Comparison of ENCODE assay signal across 14 cellular contexts in the genomic region with DNA sequence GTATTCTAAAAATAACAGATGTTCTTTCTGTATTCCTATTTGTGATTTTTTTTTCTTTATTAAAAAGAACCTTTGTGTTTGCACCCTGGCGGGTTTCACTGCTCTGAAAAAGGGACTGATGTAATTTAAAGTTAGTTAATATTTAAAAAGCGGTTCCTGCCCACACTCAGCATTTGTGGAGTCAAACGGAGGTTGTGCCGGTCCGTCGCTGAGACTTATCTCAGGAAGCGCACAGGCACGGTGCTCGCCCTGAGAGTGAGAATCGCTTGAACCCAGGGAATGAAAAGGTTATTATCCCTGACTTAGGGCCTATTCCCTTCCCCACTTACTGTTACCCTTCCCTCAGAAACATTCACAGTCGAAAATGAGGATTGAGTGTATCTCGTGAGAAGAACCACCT.
DNase-seq lines count a peak whose midpoint lies in the region; ATAC-seq, FAIRE-seq and TF ChIP-seq lines count a peak whose summit lies in the region.
"Had no signal": no experiment of that assay in that cellular context is flagged by ENCODE, and none has a peak within 500 bp of the region (broad histone marks: within the 10 kb centered on the region; RNA-seq: fewer than 3 reads in every experiment).

No MANE protein-coding gene starts in this region.

- H3K27ac ChIP-seq in IMR-90 (ENCODE audit: insufficient read depth, low read length) (no peak overlapping the region), kidney (ENCODE audit: low read depth in 2 of 2, low read length in 2 of 2) (no peak overlapping the region)
- H3K27ac ChIP-seq: BLaER1 treated with 17β-estradiol and CSF1 and Interleukin-3, amounts not matched to agents 10 nM and 100 nM had no signal

- peaks cover 6% of the 10 kb centered on the region for H3K9me3 Mint-ChIP-seq in progenitor cell of endocrine pancreas (ENCODE audit: low read depth)
- H3K9me3 Mint-ChIP-seq: HFFc6 had no signal

- H2BK5ac ChIP-seq in IMR-90 (ENCODE audit: low read depth, low read length, poor library complexity, severe bottlenecking): no peak overlapping the region

- no peak overlapping the region for H2AK5ac ChIP-seq in IMR-90 (ENCODE audit: low read depth, low read length)

- H3K36me3 ChIP-seq in IMR-90 (ENCODE audit: control insufficient read depth, insufficient read depth, low read length) (no peaks in the 10 kb centered on the region), kidney (ENCODE audit: control insufficient read depth in 1 of 2, insufficient read depth in 2 of 2, low read length in 2 of 2) (no peaks in the 10 kb centered on the region), mucosa of descending colon (ENCODE audit: low read depth) (no peaks in the 10 kb centered on the region)
- H3K36me3 ChIP-seq: BLaER1 treated with 17β-estradiol and CSF1 and Interleukin-3, amounts not matched to agents 10 nM and 100 nM had no signal

- no peak overlapping the region for H4K91ac ChIP-seq in IMR-90 (ENCODE audit: insufficient read depth, low read depth, low read length)

- no peak overlapping the region for H4K5ac ChIP-seq in IMR-90 (ENCODE audit: low read depth, low read length)

- CTCF ChIA-PET in IMR-90 (lab: Yijun Ruan, JAX): no interaction called here

- H3K4me1 ChIP-seq in IMR-90 (ENCODE audit: control insufficient read depth, insufficient read depth, low read length): no peaks in the 10 kb centered on the region
- H3K4me1 ChIP-seq in kidney (ENCODE audit: control insufficient read depth in 1 of 2, insufficient read depth in 1 of 2, low read depth in 1 of 2, low read length in 2 of 2): peaks cover 0 to 4% of the 10 kb centered on the region in 2 donors
- no peaks in the 10 kb centered on the region for H3K4me1 ChIP-seq in mucosa of descending colon (ENCODE audit: low read depth)

- no peak overlapping the region for H3K4me2 ChIP-seq in IMR-90 (ENCODE audit: low read depth, low read length)
- H3K4me2 ChIP-seq: BLaER1 treated with 17β-estradiol and CSF1 and Interleukin-3, amounts not matched to agents 10 nM and 100 nM had no signal

- H3K9ac ChIP-seq in IMR-90 (ENCODE audit: low read depth, low read length) (no peak overlapping the region), kidney (ENCODE audit: low read length in 2 of 2) (no peak overlapping the region)

- ATAC-seq in IMR-90 (ENCODE audit: low read depth) (no peak), mucosa of descending colon (peak; percentile 14), HG02623 (IDR thresholded peaks at IDR 0.05; ENCODE audit: unreplicated experiment) (no peak), HG03135 (IDR thresholded peaks at IDR 0.05; ENCODE audit: unreplicated experiment) (no peak)
- ATAC-seq: GM12878 had no signal

- H2BK20ac ChIP-seq in IMR-90 (ENCODE audit: low read depth, low read length): no peak overlapping the region

- peaks cover 8% of the 10 kb centered on the region for H3K36me3 Mint-ChIP-seq in progenitor cell of endocrine pancreas (ENCODE audit: insufficient read depth)
- H3K36me3 Mint-ChIP-seq: CD4-positive, CD25-positive, alpha-beta regulatory T cell had no signal

- no peak overlapping the region for H3K4ac ChIP-seq in IMR-90 (ENCODE audit: low read depth, low read length)

- no CpG with 5 or more reads among the region's 12 CpGs for WGBS in IMR-90 (ENCODE audit: extremely low coverage in 2 of 2, insufficient read length in 1 of 2), 2 experiments

- POLR2A ChIA-PET in IMR-90 (lab: Charles Lee; ENCODE audit: unreplicated experiment): no interaction called here

- no peak overlapping the region for H3K4me3 Mint-ChIP-seq in progenitor cell of endocrine pancreas (ENCODE audit: low read depth)
- H3K4me3 Mint-ChIP-seq: CD4-positive, CD25-positive, alpha-beta regulatory T cell; HFFc6 had no signal

- H2BK15ac ChIP-seq in IMR-90 (ENCODE audit: low read depth, low read length): no peak overlapping the region

- no peak for TF ChIP-seq RAD21 in IMR-90 (IDR thresholded peaks at IDR 0.05; ENCODE audit: low read length)

- H2BK120ac ChIP-seq in IMR-90 (ENCODE audit: low read depth, low read length): no peak overlapping the region

- H3K4me3 ChIP-seq in IMR-90 (ENCODE audit: insufficient read depth, low read depth, low read length) (no peak overlapping the region), kidney (ENCODE audit: low read length in 2 of 2) (no peak overlapping the region), mucosa of descending colon (no peak overlapping the region)
- H3K4me3 ChIP-seq: BLaER1 treated with 17β-estradiol and CSF1 and Interleukin-3, amounts not matched to agents 10 nM and 100 nM; GM12878 had no signal

- intact Hi-C loops in IMR-90 (cut with micrococcal nuclease): loop anchor here (10.0 kb wide), 1 partner anchor 822 kb away; no protein-coding TSS in a partner anchor
- intact Hi-C loops in kidney (cut with DNase I): loop anchor here (10.0 kb wide), 1 partner anchor 512 kb away; no protein-coding TSS in a partner anchor
- intact Hi-C loops in mucosa of descending colon (cut with DNase I, micrococcal nuclease): no loop called here

- H3K23ac ChIP-seq in IMR-90 (ENCODE audit: low read depth, low read length): no peak overlapping the region

- peak overlapping the region; percentile 26 for H2AK9ac ChIP-seq in IMR-90 (replicated peaks; ENCODE audit: low read depth, low read length, poor library complexity)

- peaks cover 6% of the 10 kb centered on the region for H3K4me1 Mint-ChIP-seq in progenitor cell of endocrine pancreas (ENCODE audit: low read depth)

- in situ Hi-C loops in IMR-90 (cut with MboI; ENCODE audit: low sequenced_read_pairs): loop anchor here (25.0 kb wide), 1 partner anchor 975 kb away; no protein-coding TSS in a partner anchor

- peaks cover 32% of the 10 kb centered on the region for H3K27me3 Mint-ChIP-seq in progenitor cell of endocrine pancreas
- H3K27me3 Mint-ChIP-seq: CD4-positive, CD25-positive, alpha-beta regulatory T cell had no signal

- H4K20me1 ChIP-seq in IMR-90 (ENCODE audit: insufficient read depth, low read length): no peaks in the 10 kb centered on the region

- H3K9me1 ChIP-seq in IMR-90 (ENCODE audit: insufficient read depth, low read length): no peaks in the 10 kb centered on the region

- H3K27me3 ChIP-seq in IMR-90 (ENCODE audit: control insufficient read depth, insufficient read depth, low read length): peaks cover 2% of the 10 kb centered on the region; the same call in 1 of the 2 replicates
- H3K27me3 ChIP-seq: BLaER1 treated with 17β-estradiol and CSF1 and Interleukin-3, amounts not matched to agents 10 nM and 100 nM had no signal

- H3K18ac ChIP-seq in IMR-90 (ENCODE audit: low read depth, low read length): no peak overlapping the region

- H3K27ac Mint-ChIP-seq in progenitor cell of endocrine pancreas: peak overlapping the region; percentile 82
- H3K27ac Mint-ChIP-seq: CD4-positive, CD25-positive, alpha-beta regulatory T cell; HFFc6 had no signal

- no peaks in the 10 kb centered on the region for H3K79me1 ChIP-seq in IMR-90 (ENCODE audit: low read depth in 1 of 2, low read length in 2 of 2)

- peak; percentile 68 for FAIRE-seq in kidney (lab: Jason Lieb, UNC)
- FAIRE-seq: GM12878 had no signal

- H4K8ac ChIP-seq in IMR-90 (ENCODE audit: low read depth in 2 of 2, low read length in 2 of 2): no peak overlapping the region

- no peak for TF ChIP-seq POLR2A in IMR-90 (IDR thresholded peaks at IDR 0.05; ENCODE audit: low read depth, low read length)

- H3K9me3 ChIP-seq in IMR-90 (ENCODE audit: control insufficient read depth, insufficient read depth, low read length) (no peaks in the 10 kb centered on the region), kidney (ENCODE audit: control insufficient read depth in 1 of 2, low read length in 2 of 2) (no peaks in the 10 kb centered on the region), mucosa of descending colon (no peaks in the 10 kb centered on the region)
- H3K9me3 ChIP-seq: BLaER1 treated with 17β-estradiol and CSF1 and Interleukin-3, amounts not matched to agents 10 nM and 100 nM had no signal

- no TSS peak for BruUV-seq in IMR-90 (replicated peaks; lab: Mats Ljungman, UMichigan)

- H3K14ac ChIP-seq in IMR-90 (replicated peaks; ENCODE audit: low read depth, low read length): no peak overlapping the region

- no peak overlapping the region for H2AFZ ChIP-seq in IMR-90 (replicated peaks; ENCODE audit: low read length, poor library complexity)

- DNase-seq in IMR-90 (no peak), kidney (no peak), mucosa of descending colon (no peak), progenitor cell of endocrine pancreas (ENCODE audit: low spot score, unreplicated experiment) (no peak), islet precursor cell (no peak)
- DNase-seq: ACHN; CD4-positive, CD25-positive, alpha-beta regulatory T cell; DMS 273 treated with DMSO at 0.1 percent for 48 hours; HCEC 1CT; HFFc6 had no signal

- dilution Hi-C loops in IMR-90 (cut with HindIII; ENCODE audit: low sequenced_read_pairs, unreplicated experiment): no loop called here

- TF ChIP-seq CTCF in IMR-90 (conservative IDR thresholded peaks at IDR 0.05; ENCODE audit: low read depth, low read length): no peak
- TF ChIP-seq CTCF in kidney (IDR thresholded peaks at IDR 0.05; ENCODE audit: borderline replicate concordance, extremely low read depth, insufficient read depth): no peak
- TF ChIP-seq CTCF in mucosa of descending colon (IDR thresholded peaks at IDR 0.05): no peak
- no peak for TF ChIP-seq CTCF in progenitor cell of endocrine pancreas (IDR thresholded peaks at IDR 0.05; ENCODE audit: unreplicated experiment)

- H3K56ac ChIP-seq in IMR-90 (ENCODE audit: extremely low read depth, insufficient read depth, low read length): no peak overlapping the region

TF ChIP-seq in IMR-90, 13 proteins besides CTCF, POLR2A, EP300 and RAD21:
- TF ChIP-seq, protein P1, sequence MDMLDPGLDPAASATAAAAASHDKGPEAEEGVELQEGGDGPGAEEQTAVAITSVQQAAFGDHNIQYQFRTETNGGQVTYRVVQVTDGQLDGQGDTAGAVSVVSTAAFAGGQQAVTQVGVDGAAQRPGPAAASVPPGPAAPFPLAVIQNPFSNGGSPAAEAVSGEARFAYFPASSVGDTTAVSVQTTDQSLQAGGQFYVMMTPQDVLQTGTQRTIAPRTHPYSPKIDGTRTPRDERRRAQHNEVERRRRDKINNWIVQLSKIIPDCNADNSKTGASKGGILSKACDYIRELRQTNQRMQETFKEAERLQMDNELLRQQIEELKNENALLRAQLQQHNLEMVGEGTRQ (IDR thresholded peaks at IDR 0.05; ENCODE audit: low read depth, low read length): no peak
- TF ChIP-seq SMC3 (IDR thresholded peaks at IDR 0.05; ENCODE audit: low read depth, low read length): no peak

Comparison
In these comparisons a context has a peak if more than half of its experiments do, and no peak if none do; other contexts are left out.
1. intact Hi-C loops: an anchor here in IMR-90 (10.0 kb wide) and kidney (10.0 kb wide); none called in mucosa of descending colon.